Comparison of ENCODE assay signal across 25 cellular contexts in the genomic region with DNA sequence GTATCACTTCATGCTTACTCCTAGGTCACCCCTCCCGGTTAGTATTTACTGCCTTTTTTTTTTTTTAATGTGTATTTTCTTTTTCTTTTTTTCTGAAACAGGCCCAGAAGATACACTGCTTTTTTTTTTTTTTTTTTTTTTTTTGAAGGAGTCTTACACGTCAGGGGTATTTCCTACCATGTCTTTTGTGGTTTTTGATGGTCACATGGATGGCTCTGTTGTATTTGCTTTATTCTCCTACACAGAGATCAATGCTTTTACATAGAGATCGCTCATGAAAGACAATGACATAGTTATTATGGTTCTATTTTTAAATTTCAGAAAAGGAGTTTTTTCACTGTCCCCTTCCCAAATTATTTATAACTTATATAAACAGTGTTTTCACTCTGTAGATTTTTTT. TPM values are rescaled to one million over a fixed set of nuclear protein-coding genes. Genes with fewer than 3 reads are reported as not detected.
DNase-seq lines count a peak whose midpoint lies in the region; ATAC-seq, FAIRE-seq and TF ChIP-seq lines count a peak whose summit lies in the region.
"Had no signal": no experiment of that assay in that cellular context is flagged by ENCODE, and none has a peak within 500 bp of the region (broad histone marks: within the 10 kb centered on the region; RNA-seq: fewer than 3 reads in every experiment).

No MANE protein-coding gene starts in this region.

- POLR2A ChIA-PET in CD4-positive, alpha-beta T cell (lab: Charles Lee) = no interaction called here
- POLR2A ChIA-PET in MCF 10A (lab: Yijun Ruan, JAX) = interaction anchor here (1.0 kb wide), 1 partner anchor 9 kb away, joined by 3 read pairs; no protein-coding TSS in a partner anchor

- H3K36me3 Mint-ChIP-seq in CD4-positive, alpha-beta T cell (ENCODE audit: low read depth) = no peaks in the 10 kb centered on the region
- no peaks in the 10 kb centered on the region for H3K36me3 Mint-ChIP-seq in astrocyte (ENCODE audit: low read depth, unreplicated experiment)
- no peaks in the 10 kb centered on the region for H3K36me3 Mint-ChIP-seq in effector memory CD8-positive, alpha-beta T cell (ENCODE audit: insufficient read depth)
- no peaks in the 10 kb centered on the region for H3K36me3 Mint-ChIP-seq in MCF 10A (ENCODE audit: insufficient read depth, unreplicated experiment)

- H3K9me3 Mint-ChIP-seq in CD4-positive, alpha-beta T cell = no peaks in the 10 kb centered on the region
- H3K9me3 Mint-ChIP-seq in astrocyte (ENCODE audit: unreplicated experiment) = no peaks in the 10 kb centered on the region
- no peaks in the 10 kb centered on the region for H3K9me3 Mint-ChIP-seq in effector memory CD8-positive, alpha-beta T cell
- H3K9me3 Mint-ChIP-seq in MCF 10A (ENCODE audit: unreplicated experiment) = no peaks in the 10 kb centered on the region

- no peaks in the 10 kb centered on the region for H3K27me3 ChIP-seq in CD4-positive, alpha-beta T cell (ENCODE audit: control insufficient read depth, insufficient read depth, low read length)
- H3K27me3 ChIP-seq in astrocyte (ENCODE audit: insufficient read depth, low read length) = no peaks in the 10 kb centered on the region
- H3K27me3 ChIP-seq: BE2C had no signal

- BruUV-seq in MCF 10A (replicated peaks; lab: Mats Ljungman, UMichigan) = no TSS peak

- no peak overlapping the region for H3K9ac ChIP-seq in astrocyte (ENCODE audit: low read length)
- H3K9ac ChIP-seq: KMS-11 had no signal

- H3K79me2 ChIP-seq in astrocyte (ENCODE audit: insufficient read depth, low read length) = no peaks in the 10 kb centered on the region

- H3K27ac Mint-ChIP-seq in CD4-positive, alpha-beta T cell = no peak overlapping the region
- peak overlapping the region; percentile 93 for H3K27ac Mint-ChIP-seq in astrocyte (ENCODE audit: unreplicated experiment)
- H3K27ac Mint-ChIP-seq in effector memory CD8-positive, alpha-beta T cell = no peak overlapping the region
- no peak overlapping the region for H3K27ac Mint-ChIP-seq in MCF 10A (ENCODE audit: low read depth, unreplicated experiment)

- no peak for FAIRE-seq in astrocyte (lab: Jason Lieb, UNC)
- FAIRE-seq: A204.1, HTR-8/SVneo had no signal

- CTCF ChIA-PET in CD4-positive, alpha-beta T cell (lab: Charles Lee) = no interaction called here
- CTCF ChIA-PET in MCF 10A (lab: Yijun Ruan, JAX) = no interaction called here

- no peak overlapping the region for H3K4me2 ChIP-seq in astrocyte (ENCODE audit: low read length)
- H3K4me2 ChIP-seq: KMS-11 had no signal

- no peak for TF ChIP-seq CTCF in CD4-positive, alpha-beta T cell (IDR thresholded peaks at IDR 0.05)
- no peak for TF ChIP-seq CTCF in astrocyte (IDR thresholded peaks at IDR 0.05; ENCODE audit: insufficient read depth, low read depth, low read length)
- no peak for TF ChIP-seq CTCF in MCF 10A (IDR thresholded peaks at IDR 0.05; ENCODE audit: unreplicated experiment)

- H3K9me3 ChIP-seq in CD4-positive, alpha-beta T cell (ENCODE audit: control insufficient read depth, low read length) = no peaks in the 10 kb centered on the region
- H3K9me3 ChIP-seq in astrocyte (ENCODE audit: insufficient read depth, low read depth, low read length) = no peaks in the 10 kb centered on the region
- H3K9me3 ChIP-seq: BE2C had no signal

- intact Hi-C loops in CD4-positive, alpha-beta T cell (cut with DNase I, micrococcal nuclease) = loop anchor here in 1 of 2 experiments (10.0 kb wide), 2 partner anchors 792 to 1212 kb away; no protein-coding TSS in a partner anchor
- intact Hi-C loops in MCF 10A (cut with micrococcal nuclease) = loop anchor here (10.0 kb wide), 2 partner anchors 752 to 782 kb away; no protein-coding TSS in a partner anchor

- no peak overlapping the region for H3K27ac ChIP-seq in CD4-positive, alpha-beta T cell (ENCODE audit: low read depth, low read length)
- H3K27ac ChIP-seq in astrocyte (ENCODE audit: low read depth, low read length) = no peak overlapping the region
- H3K27ac ChIP-seq: KMS-11, SK-N-MC had no signal

- no peaks in the 10 kb centered on the region for H3K4me1 Mint-ChIP-seq in CD4-positive, alpha-beta T cell (ENCODE audit: low read depth)
- H3K4me1 Mint-ChIP-seq in astrocyte (ENCODE audit: low read depth, unreplicated experiment) = peaks cover 18% of the 10 kb centered on the region
- H3K4me1 Mint-ChIP-seq in effector memory CD8-positive, alpha-beta T cell (ENCODE audit: low read depth in 2 of 2) = no peaks in the 10 kb centered on the region
- peaks cover 17% of the 10 kb centered on the region for H3K4me1 Mint-ChIP-seq in MCF 10A (ENCODE audit: insufficient read depth, unreplicated experiment)

- no peak overlapping the region for H3K4me3 Mint-ChIP-seq in CD4-positive, alpha-beta T cell
- H3K4me3 Mint-ChIP-seq in astrocyte (ENCODE audit: unreplicated experiment) (no peak overlapping the region), MCF 10A (ENCODE audit: unreplicated experiment) (no peak overlapping the region)
- H3K4me3 Mint-ChIP-seq in effector memory CD8-positive, alpha-beta T cell = no peak overlapping the region

- no peaks in the 10 kb centered on the region for H3K4me1 ChIP-seq in astrocyte (ENCODE audit: insufficient read depth, low read length)
- H3K4me1 ChIP-seq: BE2C had no signal

- H2AFZ ChIP-seq in astrocyte (ENCODE audit: low read depth, low read length) = no peak overlapping the region

- no peaks in the 10 kb centered on the region for H3K27me3 Mint-ChIP-seq in CD4-positive, alpha-beta T cell
- H3K27me3 Mint-ChIP-seq in astrocyte (ENCODE audit: low read depth, unreplicated experiment) (no peaks in the 10 kb centered on the region), MCF 10A (ENCODE audit: insufficient read depth, unreplicated experiment) (no peaks in the 10 kb centered on the region)
- peaks cover 0 to 4% of the 10 kb centered on the region in 2 donors for H3K27me3 Mint-ChIP-seq in effector memory CD8-positive, alpha-beta T cell

- no peak overlapping the region for H3K4me3 ChIP-seq in astrocyte (ENCODE audit: insufficient read depth, low read depth, low read length)
- H3K4me3 ChIP-seq: SK-N-MC had no signal

- no peaks in the 10 kb centered on the region for H4K20me1 ChIP-seq in astrocyte (ENCODE audit: insufficient read depth, low read length)

- ATAC-seq in CD4-positive, alpha-beta T cell (ENCODE audit: poor library complexity) = peak; percentile 72
- ATAC-seq in effector memory CD8-positive, alpha-beta T cell (replicated peaks) = no peak
- no peak for ATAC-seq in HG03354 (IDR thresholded peaks at IDR 0.05; ENCODE audit: poor library complexity, severe bottlenecking, unreplicated experiment)

- H3K36me3 ChIP-seq in astrocyte (ENCODE audit: insufficient read depth, low read length) = no peaks in the 10 kb centered on the region
- H3K36me3 ChIP-seq: BE2C had no signal

- no peak for DNase-seq in CD4-positive, alpha-beta T cell
- DNase-seq in HT1080 (ENCODE audit: low read depth) = peak; percentile 57
- peak; percentile 50 for DNase-seq in astrocyte (ENCODE audit: low read depth)
- peak; percentile 68 for DNase-seq in iris pigment epithelial cell (ENCODE audit: low read depth)
- DNase-seq in effector memory CD8-positive, alpha-beta T cell = no peak
- DNase-seq in AG08395 (ENCODE audit: low spot score) = no peak
- DNase-seq in MCF 10A (ENCODE audit: unreplicated experiment) = no peak
- DNase-seq: BE2C, COR-L47, DMS153, GF-D8, H7, MV-4-11, NCI-H1105 treated with DMSO at 0.1 percent for 48 hours, NCI-H2081, NCI-H2171, NCI-H524 treated with DMSO at 0.1 percent for 48 hours, OCI-M1, SHP77, SW 1271 had no signal

RNA-seq across cellular contexts. Expression of a gene that starts 32.1 kb away (rescaled TPM):
- total RNA-seq in CD4-positive, alpha-beta T cell = not detected
- total RNA-seq in HT1080 (2014; rRNA removed; shearing (Covaris generic)) = 0.60 and 1.5 TPM in 2 replicates
- polyA plus RNA-seq in HT1080 (2015; cell fraction: cytosol; rRNA removed) = 5.1 and 5.5 TPM in 2 replicates
- polyA plus RNA-seq in HT1080 (2015; cell fraction: nucleus; rRNA removed) = 13.8 and 30.9 TPM in 2 replicates
- total RNA-seq in astrocyte = 2.9 and 4.3 TPM in 2 replicates
- total RNA-seq in MCF 10A (2022) = 1.1 and 3.4 TPM in 2 replicates

Comparison
In these comparisons a context has a peak if more than half of its experiments do, and no peak if none do; other contexts are left out.
1. DNase-seq: peak in HT1080 (single experiment), astrocyte (single experiment) and iris pigment epithelial cell (single experiment); none in CD4-positive, alpha-beta T cell (0 of 10), effector memory CD8-positive, alpha-beta T cell (0 of 3), AG08395 (single experiment) and MCF 10A (single experiment).